In genomic region chr16:85844169-85844481, GRCh38 we compare ENCODE assay signal across 39 cellular contexts. TPM values are rescaled to one million over a fixed set of nuclear protein-coding genes. Genes with fewer than 3 reads are reported as not detected.
"Had no signal": no experiment of that assay in that cellular context is flagged by ENCODE, and none has a peak within 500 bp of the region (broad histone marks: within the 10 kb centered on the region; RNA-seq: fewer than 3 reads in every experiment).

No MANE protein-coding gene starts in this region.

- H3K9me3 ChIP-seq: adrenal gland, ascending aorta, body of pancreas had no signal

- H3K27ac ChIP-seq: adrenal gland, ascending aorta, body of pancreas, brain microvascular endothelial cell, breast epithelium had no signal

- FAIRE-seq: astrocyte, bronchial epithelial cell had no signal

- H3K4me3 ChIP-seq: adrenal gland, ascending aorta, body of pancreas, breast epithelium, cardiac muscle cell had no signal

- H3K36me3 Mint-ChIP-seq: activated naive CD4-positive, alpha-beta T cell treated with anti-CD3 and anti-CD28 coated beads, Interleukin-2, amount 10 ng/mL, durations not matched to agents 7 days and 5 days; activated naive CD4-positive, alpha-beta T cell treated with anti-CD3 and anti-CD28 coated beads, Interleukin-2, amount 50 U/mL, for 72 hours; activated naive CD8-positive, alpha-beta T cell; activated naive CD8-positive, alpha-beta T cell treated with anti-CD3 and anti-CD28 coated beads for 36 hours; activated naive CD8-positive, alpha-beta T cell treated with anti-CD3 and anti-CD28 coated beads, Interleukin-2, amount 10 ng/mL, durations not matched to agents 7 days and 5 days; brain had no signal

- H3K4me3 Mint-ChIP-seq: activated naive CD4-positive, alpha-beta T cell treated with anti-CD3 and anti-CD28 coated beads for 36 hours; activated naive CD4-positive, alpha-beta T cell treated with anti-CD3 and anti-CD28 coated beads, Interleukin-2, amount 10 ng/mL, durations not matched to agents 7 days and 5 days; activated naive CD8-positive, alpha-beta T cell; activated naive CD8-positive, alpha-beta T cell treated with anti-CD3 and anti-CD28 coated beads for 36 hours; activated naive CD8-positive, alpha-beta T cell treated with anti-CD3 and anti-CD28 coated beads, Interleukin-2, amount 10 ng/mL, durations not matched to agents 7 days and 5 days; activated naive CD8-positive, alpha-beta T cell treated with anti-CD3 and anti-CD28 coated beads, Interleukin-2, amount 50 U/mL, for 24 hours; activated T-cell treated with anti-CD3 and anti-CD28 coated beads, Interleukin-2, amount 50 U/mL, for 24 hours; activated T-cell treated with anti-CD3 and anti-CD28 coated beads, Interleukin-2, amount 50 U/mL, for 4 hours; activated T-cell treated with anti-CD3 and anti-CD28 coated beads, Interleukin-2, amount 50 U/mL, for 72 hours; activated T-helper 1 cell treated with anti-CD3 and anti-CD28 coated beads, Interleukin-12 subunit alpha, Interleukin-12 subunit beta, Interleukin-2, Interleukin-4 antibody, amounts not matched to agents 30 ng/mL and 10 ng/mL and 1 ng/mL, durations not matched to agents 14 hours and 24 hours and 36 hours; activated T-helper 17 cell treated with anti-CD3 and anti-CD28 coated beads, Interleukin-2, amount 50 U/mL, for 72 hours; brain; central memory CD8-positive, alpha-beta T cell had no signal

- H3K9me3 Mint-ChIP-seq: activated naive CD4-positive, alpha-beta T cell treated with anti-CD3 and anti-CD28 coated beads for 36 hours; activated naive CD4-positive, alpha-beta T cell treated with anti-CD3 and anti-CD28 coated beads, Interleukin-2, amount 10 ng/mL, durations not matched to agents 7 days and 5 days; activated naive CD4-positive, alpha-beta T cell treated with anti-CD3 and anti-CD28 coated beads, Interleukin-2, amount 50 U/mL, for 24 hours; activated naive CD8-positive, alpha-beta T cell treated with anti-CD3 and anti-CD28 coated beads for 36 hours; activated naive CD8-positive, alpha-beta T cell treated with anti-CD3 and anti-CD28 coated beads, Interleukin-2, amount 50 U/mL, for 24 hours; activated T-cell treated with anti-CD3 and anti-CD28 coated beads, Interleukin-2, amount 50 U/mL, for 24 hours; activated T-cell treated with anti-CD3 and anti-CD28 coated beads, Interleukin-2, amount 50 U/mL, for 72 hours; activated T-helper 1 cell treated with anti-CD3 and anti-CD28 coated beads, Interleukin-12 subunit alpha, Interleukin-12 subunit beta, Interleukin-2, Interleukin-4 antibody, amounts not matched to agents 30 ng/mL and 10 ng/mL and 1 ng/mL, durations not matched to agents 14 hours and 24 hours and 36 hours; activated T-helper 17 cell treated with anti-CD3 and anti-CD28 coated beads, Interleukin-2, amount 50 U/mL, for 72 hours; activated T-helper 2 cell treated with anti-CD3 and anti-CD28 coated beads, Interferon-gamma antibody, Interleukin-2, Interleukin-4, amounts not matched to agents 10 μg/mL and 5 μg/mL and 100 μg/mL, durations not matched to agents 14 hours and 24 hours and 36 hours; central memory CD8-positive, alpha-beta T cell had no signal

- ATAC-seq: activated naive CD4-positive, alpha-beta T cell treated with anti-CD3 and anti-CD28 coated beads, Interleukin-2, amount 50 U/mL, for 72 hours; activated naive CD8-positive, alpha-beta T cell treated with anti-CD3 and anti-CD28 coated beads, Interleukin-2, amount 50 U/mL, for 24 hours; activated T-cell treated with anti-CD3 and anti-CD28 coated beads, Interleukin-2, amount 50 U/mL, for 4 hours; activated T-cell treated with anti-CD3 and anti-CD28 coated beads, Interleukin-2, amount 50 U/mL, for 72 hours; activated T-helper 17 cell treated with anti-CD3 and anti-CD28 coated beads, Interleukin-2, amount 50 U/mL, for 72 hours; body of pancreas had no signal

- H3K4me1 ChIP-seq: adrenal gland, ascending aorta, body of pancreas, breast epithelium had no signal

- H3K27ac Mint-ChIP-seq: activated naive CD4-positive, alpha-beta T cell treated with anti-CD3 and anti-CD28 coated beads for 36 hours; activated naive CD4-positive, alpha-beta T cell treated with anti-CD3 and anti-CD28 coated beads, Interleukin-2, amount 10 ng/mL, durations not matched to agents 7 days and 5 days; activated naive CD4-positive, alpha-beta T cell treated with anti-CD3 and anti-CD28 coated beads, Interleukin-2, amount 50 U/mL, for 72 hours; activated naive CD8-positive, alpha-beta T cell treated with anti-CD3 and anti-CD28 coated beads for 36 hours; activated naive CD8-positive, alpha-beta T cell treated with anti-CD3 and anti-CD28 coated beads, Interleukin-2, amount 10 ng/mL, durations not matched to agents 7 days and 5 days; activated naive CD8-positive, alpha-beta T cell treated with anti-CD3 and anti-CD28 coated beads, Interleukin-2, amount 50 U/mL, for 24 hours; activated T-cell treated with anti-CD3 and anti-CD28 coated beads, Interleukin-2, amount 50 U/mL, for 24 hours; activated T-cell treated with anti-CD3 and anti-CD28 coated beads, Interleukin-2, amount 50 U/mL, for 72 hours; activated T-helper 1 cell treated with anti-CD3 and anti-CD28 coated beads, Interleukin-12 subunit alpha, Interleukin-12 subunit beta, Interleukin-2, Interleukin-4 antibody, amounts not matched to agents 30 ng/mL and 10 ng/mL and 1 ng/mL, durations not matched to agents 14 hours and 24 hours and 36 hours; activated T-helper 17 cell treated with anti-CD3 and anti-CD28 coated beads, Interleukin-2, amount 50 U/mL, for 72 hours; activated T-helper 2 cell treated with anti-CD3 and anti-CD28 coated beads, Interferon-gamma antibody, Interleukin-2, Interleukin-4, amounts not matched to agents 10 μg/mL and 5 μg/mL and 100 μg/mL, durations not matched to agents 14 hours and 24 hours and 36 hours; brain had no signal

- H3K27me3 ChIP-seq: ascending aorta had no signal

- H3K36me3 ChIP-seq: adrenal gland, ascending aorta, brain microvascular endothelial cell, breast epithelium, cardiac muscle cell had no signal

- DNase-seq: activated effector memory CD4-positive, alpha-beta T cell treated with anti-CD3 and anti-CD28 coated beads, Interleukin-2, amount 50 U/mL, for 16 hours; activated effector memory CD4-positive, alpha-beta T cell treated with Interleukin-2 at 50 U/mL for 16 hours; activated gamma-delta T cell; activated gamma-delta T cell treated with Interleukin-2 at 50 U/mL for 16 hours; activated naive CD4-positive, alpha-beta T cell; activated naive CD4-positive, alpha-beta T cell treated with anti-CD3 and anti-CD28 coated beads for 36 hours; activated naive CD4-positive, alpha-beta T cell treated with anti-CD3 and anti-CD28 coated beads, Interleukin-2, amount 10 ng/mL, durations not matched to agents 7 days and 5 days; activated naive CD4-positive, alpha-beta T cell treated with anti-CD3 and anti-CD28 coated beads, Interleukin-2, amount 50 U/mL, for 16 hours; activated naive CD4-positive, alpha-beta T cell treated with Interleukin-2 at 50 U/mL for 16 hours; activated naive CD8-positive, alpha-beta T cell treated with anti-CD3 and anti-CD28 coated beads for 36 hours; activated naive CD8-positive, alpha-beta T cell treated with anti-CD3 and anti-CD28 coated beads, Interleukin-2, amount 10 ng/mL, durations not matched to agents 7 days and 5 days; activated naive CD8-positive, alpha-beta T cell treated with anti-CD3 and anti-CD28 coated beads, Interleukin-2, amount 50 U/mL, for 24 hours; activated T-cell treated with anti-CD3 and anti-CD28 coated beads, Interleukin-2, amount 50 U/mL, for 24 hours; activated T-cell treated with anti-CD3 and anti-CD28 coated beads, Interleukin-2, amount 50 U/mL, for 4 hours; activated T-cell treated with anti-CD3 and anti-CD28 coated beads, Interleukin-2, amount 50 U/mL, for 48 hours; activated T-cell treated with anti-CD3 and anti-CD28 coated beads, Interleukin-2, amount 50 U/mL, for 72 hours; adrenal gland; amniotic stem cell; amygdala; anterior cingulate cortex; body of pancreas; brain microvascular endothelial cell; caudate nucleus; central memory CD4-positive, alpha-beta T cell; cerebellar nuclear complex had no signal

- H3K4me1 Mint-ChIP-seq: activated naive CD4-positive, alpha-beta T cell treated with anti-CD3 and anti-CD28 coated beads, Interleukin-2, amount 10 ng/mL, durations not matched to agents 7 days and 5 days; activated T-helper 17 cell treated with anti-CD3 and anti-CD28 coated beads, Interleukin-2, amount 50 U/mL, for 72 hours; brain had no signal

RNA-seq across cellular contexts. Expression of gene IRF8, which starts 54.8 kb away (rescaled TPM):
- total RNA-seq: bronchial epithelial cell, chondrocyte had no signal
